ENCODE assay signal across 10 cellular contexts in genomic region chr11:47983464-47984397, GRCh38. TPM values are rescaled to one million over a fixed set of nuclear protein-coding genes. Genes with fewer than 3 reads are reported as not detected.
A peak's percentile ranks its signal among the peaks of the same experiment; 100 is the strongest.
DNase-seq lines count a peak whose midpoint lies in the region; ATAC-seq, FAIRE-seq and TF ChIP-seq lines count a peak whose summit lies in the region.
"Had no signal": no experiment of that assay in that cellular context is flagged by ENCODE, and none has a peak within 500 bp of the region (broad histone marks: within the 10 kb centered on the region; RNA-seq: fewer than 3 reads in every experiment).

No MANE protein-coding gene starts in this region.

- H3K27me3 ChIP-seq in heart right ventricle: peaks cover 0 to 14% (median 4%) of the 10 kb centered on the region in 7 donors

- H3K27ac ChIP-seq in 22Rv1: peak overlapping the region; percentile 22; the same call in 1 of the 2 replicates
- H3K27ac ChIP-seq in kidney (ENCODE audit: low read depth in 2 of 2, low read length in 2 of 2): peak overlapping the region in 1 of 2 donors; percentile 37
- peak overlapping the region in 1 of 10 donors; percentile 96 for H3K27ac ChIP-seq in heart right ventricle

- peaks cover 8% of the 10 kb centered on the region for H3K27me3 Mint-ChIP-seq in WTC11 (ENCODE audit: low read depth)

- no peaks in the 10 kb centered on the region for H3K9me3 Mint-ChIP-seq in WTC11

- CTCF ChIA-PET in WTC11 (lab: Charles Lee): no interaction called here
- CTCF ChIA-PET in HEK293T (lab: Yijun Ruan, JAX): no interaction called here

- ATAC-seq in GM21619 (IDR thresholded peaks at IDR 0.05; ENCODE audit: unreplicated experiment) (peak; percentile 24), WTC11 (no peak), heart right ventricle (no peak), GM18502 (IDR thresholded peaks at IDR 0.05; ENCODE audit: poor library complexity, unreplicated experiment) (no peak)

- no peak overlapping the region for H3K4me3 Mint-ChIP-seq in WTC11

- H3K36me3 Mint-ChIP-seq in WTC11: peaks cover 3% of the 10 kb centered on the region; the same call in 1 of the 2 replicates

- H3K36me3 ChIP-seq in kidney (ENCODE audit: control insufficient read depth in 1 of 2, insufficient read depth in 2 of 2, low read length in 2 of 2) (no peaks in the 10 kb centered on the region), heart right ventricle (peaks cover 0 to 10% (median 0%) of the 10 kb centered on the region in 9 donors)

- POLR2A ChIA-PET in WTC11 (lab: Charles Lee): no interaction called here
- POLR2A ChIA-PET in HEK293T (lab: Yijun Ruan, JAX): no interaction called here

- H3K4me3 ChIP-seq in kidney (ENCODE audit: low read length in 2 of 2) (peak overlapping the region; percentile 2 to 37), heart right ventricle (peak overlapping the region in 1 of 10 donors; percentile 93)

- 86% methylated on average over 10 of the region's 10 CpGs for WGBS in heart right ventricle, 2 donors

- no peak overlapping the region for H3K9ac ChIP-seq in kidney (ENCODE audit: low read length in 2 of 2)

- peak overlapping the region; percentile 9; the same call in 1 of the 2 replicates for H3K27ac Mint-ChIP-seq in WTC11

- no peak for DNase-seq in WTC11 (ENCODE audit: low spot score)
- no peak for DNase-seq in kidney
- no peak for DNase-seq in heart right ventricle
- no peak for DNase-seq in NAMALWA (ENCODE audit: low spot score)
- no peak for DNase-seq in HEK293T (ENCODE audit: extremely low spot score)

- intact Hi-C loops in kidney (cut with DNase I): no loop called here
- intact Hi-C loops in heart right ventricle (cut with DNase I): loop anchor here in 4 of 10 donors (5.0 kb wide), 3 partner anchors 46 to 124 kb away; no protein-coding TSS in a partner anchor

- TF ChIP-seq CTCF in 22Rv1 (IDR thresholded peaks at IDR 0.05) (no peak), WTC11 (IDR thresholded peaks at IDR 0.05) (no peak), kidney (IDR thresholded peaks at IDR 0.05; ENCODE audit: borderline replicate concordance, extremely low read depth, insufficient read depth) (no peak), heart right ventricle (IDR thresholded peaks at IDR 0.05) (no peak)

- no peak for FAIRE-seq in kidney (lab: Jason Lieb, UNC)
- FAIRE-seq: G401.6, H1 had no signal

- no peaks in the 10 kb centered on the region for H3K9me3 ChIP-seq in kidney (ENCODE audit: control insufficient read depth in 1 of 2, low read length in 2 of 2)
- no peaks in the 10 kb centered on the region for H3K9me3 ChIP-seq in heart right ventricle

- H3K4me1 Mint-ChIP-seq in WTC11: peaks cover 40% of the 10 kb centered on the region

- H3K4me1 ChIP-seq in kidney (ENCODE audit: control insufficient read depth in 1 of 2, insufficient read depth in 1 of 2, low read depth in 1 of 2, low read length in 2 of 2) (peaks cover 11 to 14% of the 10 kb centered on the region in 2 donors), heart right ventricle (peaks cover 7 to 77% (median 16%) of the 10 kb centered on the region in 9 donors)

TF ChIP-seq in WTC11, 78 proteins besides CTCF, POLR2A, EP300 and RAD21 (continues in another document):
- TF ChIP-seq, protein P1, sequence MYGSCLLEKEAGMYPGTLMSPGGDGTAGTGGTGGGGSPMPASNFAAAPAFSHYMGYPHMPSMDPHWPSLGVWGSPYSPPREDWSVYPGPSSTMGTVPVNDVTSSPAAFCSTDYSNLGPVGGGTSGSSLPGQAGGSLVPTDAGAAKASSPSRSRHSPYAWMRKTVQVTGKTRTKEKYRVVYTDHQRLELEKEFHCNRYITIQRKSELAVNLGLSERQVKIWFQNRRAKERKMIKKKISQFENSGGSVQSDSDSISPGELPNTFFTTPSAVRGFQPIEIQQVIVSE (CRISPR knock-in tag; IDR thresholded peaks at IDR 0.05; ENCODE audit: borderline replicate concordance): no peak
- TF ChIP-seq ZNF219 (CRISPR knock-in tag; IDR thresholded peaks at IDR 0.05; ENCODE audit: borderline replicate concordance): no peak
- TF ChIP-seq MYBL2 (CRISPR knock-in tag; IDR thresholded peaks at IDR 0.05): no peak
- TF ChIP-seq ZNF532 (CRISPR knock-in tag; IDR thresholded peaks at IDR 0.05; ENCODE audit: borderline replicate concordance): no peak
- TF ChIP-seq JUN (CRISPR knock-in tag; IDR thresholded peaks at IDR 0.05): no peak

TF ChIP-seq in HEK293T, 16 proteins besides CTCF, POLR2A, EP300 and RAD21:
- TF ChIP-seq LEF1 (IDR thresholded peaks at IDR 0.05; ENCODE audit: borderline replicate concordance): no peak
- no peak for TF ChIP-seq CTBP1 (IDR thresholded peaks at IDR 0.05; ENCODE audit: borderline replicate concordance)
- no peak for TF ChIP-seq BHLHE40 (IDR thresholded peaks at IDR 0.05; ENCODE audit: borderline replicate concordance)
- no peak for TF ChIP-seq L3MBTL2 (conservative IDR thresholded peaks at IDR 0.05)
- no peak for TF ChIP-seq ZNF384 (IDR thresholded peaks at IDR 0.05)
- TF ChIP-seq ARNT (IDR thresholded peaks at IDR 0.05): no peak

RNA-seq across cellular contexts. Expression of gene PTPRJ, which starts 3.4 kb away (rescaled TPM):
- total RNA-seq in WTC11 (2021) (17.1 to 19.5 TPM (median 17.9 TPM) in 3 replicates), kidney (80.5 TPM), heart right ventricle (10 to 100 TPM in 2 of 10 donors, 1 to 10 TPM in 8; 5.6 to 22.9 (median 7.5) TPM)
- polyA plus RNA-seq in kidney (ENCODE audit: insufficient read depth, low read depth, low replicate concordance) (9.2 TPM), heart right ventricle (1 to 10 TPM in 1 of 2 donors, under 1 TPM in 1; 0.78 to 1.5 TPM)
